27 cellular contexts compared by ENCODE assay signal in genomic region chr9:11431490-11431889, GRCh38.
"Had no signal": no experiment of that assay in that cellular context is flagged by ENCODE, and none has a peak within 500 bp of the region (broad histone marks: within the 10 kb centered on the region; RNA-seq: fewer than 3 reads in every experiment).

No MANE protein-coding gene starts in this region.

- H3K36me3 ChIP-seq: colonic mucosa, esophagus muscularis mucosa, esophagus squamous epithelium, gastrocnemius medialis, gastroesophageal sphincter, heart left ventricle, heart right ventricle had no signal

- H3K27ac ChIP-seq: colonic mucosa, coronary artery, dorsolateral prefrontal cortex, epithelial cell of prostate, esophagus muscularis mucosa, esophagus squamous epithelium, foreskin keratinocyte, gastrocnemius medialis, gastroesophageal sphincter, heart left ventricle, heart right ventricle had no signal

- H3K27me3 ChIP-seq: colonic mucosa, dorsolateral prefrontal cortex, esophagus muscularis mucosa, esophagus squamous epithelium, foreskin keratinocyte, gastrocnemius medialis, gastroesophageal sphincter, heart left ventricle, heart right ventricle had no signal

- DNase-seq: colonic mucosa; cortex of kidney; dermis blood vessel endothelial cell; dorsolateral prefrontal cortex; effector CD4-positive, alpha-beta T cell; effector CD8-positive, alpha-beta T cell; effector memory CD4-positive, alpha-beta T cell; effector memory CD8-positive, alpha-beta T cell; endodermal cell; erythroblast; esophagus squamous epithelium; foreskin fibroblast; foreskin keratinocyte; foreskin melanocyte; gastrocnemius medialis; glutamatergic neuron; head of caudate nucleus; heart left ventricle; heart right ventricle had no signal

- FAIRE-seq: colon, endometrium, endothelial cell of umbilical vein, frontal cortex had no signal

- H3K4me3 ChIP-seq: colonic mucosa, coronary artery, dorsolateral prefrontal cortex, esophagus muscularis mucosa, esophagus squamous epithelium, gastrocnemius medialis, gastroesophageal sphincter, heart left ventricle, heart right ventricle had no signal

- H3K9me3 ChIP-seq: colonic mucosa, esophagus muscularis mucosa, esophagus squamous epithelium, gastrocnemius medialis, gastroesophageal sphincter, heart left ventricle had no signal
